Comparison of ENCODE assay signal across 9 cellular contexts in the genomic region with DNA sequence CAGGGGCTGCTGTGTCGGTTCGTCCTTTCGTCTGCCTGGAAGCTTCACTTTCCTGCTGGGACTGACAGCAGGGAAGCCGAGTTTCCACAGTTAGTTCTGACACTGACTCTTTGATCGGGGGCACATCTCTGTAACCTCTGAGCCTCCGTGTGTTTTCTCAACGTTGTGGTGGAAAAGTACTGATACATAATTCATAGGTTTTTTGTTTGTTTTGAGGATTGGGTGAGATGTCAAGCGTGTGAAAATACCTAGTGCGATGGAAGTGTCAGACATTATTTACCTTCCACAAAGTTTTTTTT. TPM values are rescaled to one million over a fixed set of nuclear protein-coding genes. Genes with fewer than 3 reads are reported as not detected.
DNase-seq lines count a peak whose midpoint lies in the region; ATAC-seq, FAIRE-seq and TF ChIP-seq lines count a peak whose summit lies in the region.
"Had no signal": no experiment of that assay in that cellular context is flagged by ENCODE, and none has a peak within 500 bp of the region (broad histone marks: within the 10 kb centered on the region; RNA-seq: fewer than 3 reads in every experiment).

No MANE protein-coding gene starts in this region.

- H3K4me2 ChIP-seq in PC-3 (ENCODE audit: low read length), result peak overlapping the region; percentile 99

- H3K27me3 ChIP-seq in PC-3 (ENCODE audit: low read length) (no peaks in the 10 kb centered on the region), pancreas (no peaks in the 10 kb centered on the region)

- peak overlapping the region; percentile 99 for H2AFZ ChIP-seq in PC-3 (ENCODE audit: low read length)

- POLR2A ChIA-PET in PC-3 (lab: Charles Lee; ENCODE audit: unreplicated experiment), result no interaction called here

- no peak for ATAC-seq in PC-3
- no peak for ATAC-seq in pancreas
- no peak for ATAC-seq in HG02885 (IDR thresholded peaks at IDR 0.05; ENCODE audit: poor library complexity, unreplicated experiment)

- H3K4me3 ChIP-seq in PC-3 (ENCODE audit: low read length), result peak overlapping the region; percentile 94
- H3K4me3 ChIP-seq in pancreas, result peak overlapping the region; percentile 89 to 99 (median 96)

- H3K79me2 ChIP-seq in PC-3 (ENCODE audit: low read length), result peaks cover 23% of the 10 kb centered on the region

- peaks cover 7% of the 10 kb centered on the region; the same call in 1 of the 2 replicates for H3K4me1 ChIP-seq in PC-3 (ENCODE audit: insufficient read depth, low read length)
- peaks cover 0 to 19% (median 0%) of the 10 kb centered on the region in 3 donors for H3K4me1 ChIP-seq in pancreas

- H3K9me3 ChIP-seq in PC-3 (ENCODE audit: low read length) (no peaks in the 10 kb centered on the region), pancreas (no peaks in the 10 kb centered on the region)

- intact Hi-C loops in PC-3 (cut with micrococcal nuclease) (loop anchor here (2.0 kb wide), 1 partner anchor 24 kb away; no protein-coding TSS in a partner anchor), pancreas (cut with DNase I) (no loop called here)

- 0% methylated on average over 9 of the region's 9 CpGs for WGBS in pancreas, 2 donors

- H3F3A ChIP-seq in PC-3 (ENCODE audit: low read length, unreplicated experiment), result no peaks in the 10 kb centered on the region

- peak overlapping the region; percentile 88 for H3K9ac ChIP-seq in PC-3 (ENCODE audit: low read length)

- TF ChIP-seq CTCF in PC-3 (conservative IDR thresholded peaks at IDR 0.05; ENCODE audit: low read depth, low read length), result no peak
- TF ChIP-seq CTCF in pancreas (IDR thresholded peaks at IDR 0.05), result no peak

- H3K9me2 ChIP-seq in PC-3 (replicated peaks; ENCODE audit: low read length), result no peaks in the 10 kb centered on the region

- BruUV-seq in PC-3 (replicated peaks; lab: Mats Ljungman, UMichigan), result TSS peak; percentile 35

- CTCF ChIA-PET in PC-3 (lab: Charles Lee), result no interaction called here

- no peaks in the 10 kb centered on the region for H4K20me1 ChIP-seq in PC-3 (ENCODE audit: low read length)

- H3K27ac ChIP-seq in PC-3 (ENCODE audit: low read length), result no peak overlapping the region
- peak overlapping the region; percentile 95 for H3K27ac ChIP-seq in epithelial cell of prostate
- H3K27ac ChIP-seq in pancreas, result peak overlapping the region; percentile 67 to 88 (median 86)

- no peak for FAIRE-seq in pancreas (lab: Jason Lieb, UNC)
- FAIRE-seq: A204.1 had no signal

- DNase-seq in NCI-H1694 treated with DMSO at 0.1 percent for 48 hours (lab: John Stamatoyannopoulos, UW), result peak; percentile 38
- DNase-seq in NCI-H1694 (lab: John Stamatoyannopoulos, UW), result no peak
- DNase-seq in PC-3, result peak; percentile 2
- DNase-seq in epithelial cell of prostate (ENCODE audit: low read depth, low spot score), result no peak
- no peak for DNase-seq in pancreas
- DNase-seq in NCI-H1092 (lab: John Stamatoyannopoulos, UW), result no peak
- no peak for DNase-seq in putamen (ENCODE audit: low spot score)

- H3K36me3 ChIP-seq in PC-3 (ENCODE audit: low read depth, low read length), result peaks cover 2% of the 10 kb centered on the region; the same call in 1 of the 2 replicates
- no peaks in the 10 kb centered on the region for H3K36me3 ChIP-seq in pancreas

RNA-seq across cellular contexts. Expression of gene AP4E1, which starts 0.5 kb away (rescaled TPM):
- 4.7 and 6.0 TPM in 2 replicates for total RNA-seq in PC-3 (2014; rRNA removed)
- 1 to 10 TPM; 2.1 to 4.8 (median 2.7) TPM for total RNA-seq in pancreas
- polyA plus RNA-seq in pancreas, result 1 to 10 TPM; 1.1 to 1.5 TPM

Comparison
In these comparisons a context has a peak if more than half of its experiments do, and no peak if none do; other contexts are left out.
1. DNase-seq: peak in NCI-H1694 treated with DMSO at 0.1 percent for 48 hours (single experiment) and PC-3 (single experiment); none in NCI-H1694 (single experiment), epithelial cell of prostate (single experiment), pancreas (0 of 6), NCI-H1092 (single experiment) and putamen (single experiment).